9 cellular contexts compared by ENCODE assay signal in genomic region chr1:100267284-100267683, GRCh38. TPM values are rescaled to one million over a fixed set of nuclear protein-coding genes. Genes with fewer than 3 reads are reported as not detected.
DNase-seq lines count a peak whose midpoint lies in the region; ATAC-seq and TF ChIP-seq lines count a peak whose summit lies in the region.
"Had no signal": no experiment of that assay in that cellular context is flagged by ENCODE, and none has a peak within 500 bp of the region (broad histone marks: within the 10 kb centered on the region; RNA-seq: fewer than 3 reads in every experiment).

No MANE protein-coding gene starts in this region.

- TF ChIP-seq EP300 in neural cell (conservative IDR thresholded peaks at IDR 0.05; ENCODE audit: poor library complexity, severe bottlenecking), result no peak

- intact Hi-C loops in thyroid gland (cut with DNase I), result loop anchor here (5.0 to 10.0 kb wide), 2 partner anchors 85 to 132 kb away; partner anchors contain the start of genes CDC14A, SASS6 and TRMT13

- H4K20me1 ChIP-seq in BLaER1 (peaks cover 6% of the 10 kb centered on the region; the same call in 1 of the 2 replicates), neural cell (ENCODE audit: insufficient read depth) (no peaks in the 10 kb centered on the region)

- H3K4me3 ChIP-seq in BLaER1, result peak overlapping the region; percentile 95
- peak overlapping the region; percentile 86 for H3K4me3 ChIP-seq in NB4 (ENCODE audit: low read depth, low read length)
- H3K4me3 ChIP-seq in duodenal mucosa (ENCODE audit: low read depth in 1 of 2, low read length in 2 of 2), result peak overlapping the region; percentile 98 to 99
- H3K4me3 ChIP-seq in neural cell (ENCODE audit: low read length), result peak overlapping the region; percentile 84
- H3K4me3 ChIP-seq in thyroid gland (replicated peaks in 1 of 3), result no peak overlapping the region

- H3K27ac ChIP-seq in BLaER1 (no peak overlapping the region), duodenal mucosa (ENCODE audit: low read depth, low read length) (no peak overlapping the region), neural cell (ENCODE audit: low read length) (no peak overlapping the region), thyroid gland (peak overlapping the region in 1 of 3 donors; percentile 71)

- H3K9me2 ChIP-seq in neural cell (ENCODE audit: insufficient read depth, low read length), result no peaks in the 10 kb centered on the region

- DNase-seq in NB4 (ENCODE audit: low read depth) (no peak), thyroid gland (no peak), NOMO-1 (lab: John Stamatoyannopoulos, UW; ENCODE audit: unreplicated experiment in 2 of 2) (no peak)
- no peak for DNase-seq in activated CD4-positive, CD25-positive, alpha-beta regulatory T cell (lab: John Stamatoyannopoulos, UW)
- DNase-seq: activated CD4-positive, alpha-beta T cell treated with anti-CD3 and anti-CD28 coated beads, Interleukin-2, amount 50 U/mL, for 1 hour had no signal

- ATAC-seq in GM21786 (IDR thresholded peaks at IDR 0.05; ENCODE audit: unreplicated experiment), result no peak

- peaks cover 54% of the 10 kb centered on the region for H3K36me3 ChIP-seq in BLaER1
- H3K36me3 ChIP-seq in duodenal mucosa (ENCODE audit: control insufficient read depth in 1 of 2, insufficient read depth in 2 of 2, low read length in 2 of 2), result peaks cover 22 to 31% of the 10 kb centered on the region in 2 donors
- H3K36me3 ChIP-seq in neural cell (ENCODE audit: insufficient read depth, low read length), result no peaks in the 10 kb centered on the region
- H3K36me3 ChIP-seq in thyroid gland, result peaks cover 9 to 26% of the 10 kb centered on the region in 2 donors

- H3K79me2 ChIP-seq in neural cell (replicated peaks; ENCODE audit: insufficient read depth, low read length), result peaks cover 20% of the 10 kb centered on the region

- H3K27me3 ChIP-seq in BLaER1, result no peaks in the 10 kb centered on the region
- no peaks in the 10 kb centered on the region for H3K27me3 ChIP-seq in duodenal mucosa (ENCODE audit: control insufficient read depth in 1 of 2, insufficient read depth in 2 of 2, low read length in 2 of 2)
- no peaks in the 10 kb centered on the region for H3K27me3 ChIP-seq in neural cell (ENCODE audit: insufficient read depth, low read depth, low read length)
- no peaks in the 10 kb centered on the region for H3K27me3 ChIP-seq in thyroid gland

- H3K9ac ChIP-seq in BLaER1, result peak overlapping the region; percentile 98
- H3K9ac ChIP-seq in duodenal mucosa (ENCODE audit: low read depth in 1 of 2, low read length in 2 of 2), result peak overlapping the region in 1 of 2 donors; percentile 97
- H3K9ac ChIP-seq in neural cell (ENCODE audit: low read length), result peak overlapping the region; percentile 84

- TF ChIP-seq POLR2A in NB4 (IDR thresholded peaks at IDR 0.05; ENCODE audit: extremely low read depth, insufficient read length) (no peak), thyroid gland (IDR thresholded peaks at IDR 0.05) (no peak)

- H3K4me1 ChIP-seq in BLaER1 (peaks cover 30% of the 10 kb centered on the region), duodenal mucosa (ENCODE audit: control insufficient read depth in 1 of 2, insufficient read depth in 2 of 2, low read length in 2 of 2) (peaks cover 14 to 21% of the 10 kb centered on the region in 2 donors), thyroid gland (peaks cover 0 to 16% of the 10 kb centered on the region in 2 donors)

- no peaks in the 10 kb centered on the region for H3F3A ChIP-seq in neural cell (ENCODE audit: insufficient read depth, low read length, poor library complexity, severe bottlenecking)

- H3K9me3 ChIP-seq in BLaER1 (peaks cover 6% of the 10 kb centered on the region; the same call in 1 of the 2 replicates), duodenal mucosa (ENCODE audit: control insufficient read depth in 1 of 2, low read length in 2 of 2) (no peaks in the 10 kb centered on the region), neural cell (ENCODE audit: low read length) (no peaks in the 10 kb centered on the region), thyroid gland (no peaks in the 10 kb centered on the region)

- TF ChIP-seq CTCF in NB4 (IDR thresholded peaks at IDR 0.05; ENCODE audit: low read depth, low read length) (no peak), neural cell (IDR thresholded peaks at IDR 0.05; ENCODE audit: poor library complexity, severe bottlenecking) (no peak), thyroid gland (IDR thresholded peaks at IDR 0.05) (no peak)

- H3K4me2 ChIP-seq in BLaER1 (peak overlapping the region; percentile 78), neural cell (ENCODE audit: low read length) (peak overlapping the region; percentile 79)

- H2AFZ ChIP-seq in neural cell (ENCODE audit: low read depth, low read length), result no peak overlapping the region

- no peak for TF ChIP-seq RAD21 in neural cell (conservative IDR thresholded peaks at IDR 0.05)

- 79 to 82% methylated on average over 1 of the region's 1 CpG for WGBS in thyroid gland, 2 donors

TF ChIP-seq in neural cell, 6 proteins besides CTCF, POLR2A, EP300 and RAD21:
- no peak for TF ChIP-seq MXI1 (conservative IDR thresholded peaks at IDR 0.05; ENCODE audit: poor library complexity, severe bottlenecking)
- no peak for TF ChIP-seq EZH2 (IDR thresholded peaks at IDR 0.05; ENCODE audit: borderline replicate concordance, insufficient read depth, low read length, poor library complexity, severe bottlenecking)
- TF ChIP-seq SMC3 (conservative IDR thresholded peaks at IDR 0.05; ENCODE audit: poor library complexity), result no peak
- TF ChIP-seq REST (IDR thresholded peaks at IDR 0.05; ENCODE audit: borderline replicate concordance), result no peak
- TF ChIP-seq TAF1 (IDR thresholded peaks at IDR 0.05; ENCODE audit: low read depth), result no peak
- TF ChIP-seq POLR2AphosphoS5 (IDR thresholded peaks at IDR 0.05), result no peak

RNA-seq across cellular contexts. Expression of gene RTCA, which starts 1.3 kb away (rescaled TPM):
- 79.7 and 95.2 TPM in 2 replicates for polyA plus RNA-seq in neural cell
- polyA minus RNA-seq in neural cell, result 60.1 and 66.8 TPM in 2 replicates
- total RNA-seq in thyroid gland, result 10 to 100 TPM; 13.6 to 29.0 (median 21.1) TPM

RNA-seq across cellular contexts. Expression of gene DBT, which starts 17.6 kb away (rescaled TPM):
- polyA plus RNA-seq in neural cell, result 4.8 and 9.0 TPM in 2 replicates
- polyA minus RNA-seq in neural cell, result 10.2 and 13.1 TPM in 2 replicates
- total RNA-seq in thyroid gland, result 10 to 100 TPM in 3 of 4 donors, 1 to 10 TPM in 1; 9.8 to 14.9 (median 12.1) TPM

Comparison
In these comparisons a context has a peak if more than half of its experiments do, and no peak if none do; other contexts are left out.
1. H3K4me3 ChIP-seq: peak in BLaER1 (single experiment), NB4 (single experiment), duodenal mucosa (2 of 2) and neural cell (single experiment); none in thyroid gland (0 of 3).